In genomic region chrX:47523713-47524166, GRCh38 we compare ENCODE assay signal across 8 cellular contexts. TPM values are rescaled to one million over a fixed set of nuclear protein-coding genes. Genes with fewer than 3 reads are reported as not detected.
A peak's percentile ranks its signal among the peaks of the same experiment; 100 is the strongest.
DNase-seq lines count a peak whose midpoint lies in the region; ATAC-seq and TF ChIP-seq lines count a peak whose summit lies in the region.

No MANE protein-coding gene starts in this region.

- H3K9me3 ChIP-seq in SJSA1 (replicated peaks) (no peaks in the 10 kb centered on the region), gastroesophageal sphincter (no peaks in the 10 kb centered on the region)

- H3K27me3 ChIP-seq in SJSA1 (replicated peaks) = no peaks in the 10 kb centered on the region
- H3K27me3 ChIP-seq in gastroesophageal sphincter = no peaks in the 10 kb centered on the region

- WGBS in gastroesophageal sphincter (ENCODE audit: low coverage in 1 of 2), 2 donors = 40% methylated on average over 1 of the region's 34 CpGs; no CpG with 5 or more reads in 1 of the 2 donors

- intact Hi-C loops in sciatic nerve (cut with DNase I) = loop anchor here (10.0 kb wide), 2 partner anchors 149 to 329 kb away; partner anchors contain the start of genes UBA1 and ZNF157

- peak in 1 of 4 experiments; percentile 4 for TF ChIP-seq CTCF in gastroesophageal sphincter (IDR thresholded peaks at IDR 0.05)

- TF ChIP-seq POLR2A in gastroesophageal sphincter (IDR thresholded peaks at IDR 0.05) (no peak), GM18505 (IDR thresholded peaks at IDR 0.05; ENCODE audit: borderline replicate concordance, extremely low read depth, insufficient read depth, insufficient read length) (no peak)

- DNase-seq in SJSA1 (ENCODE audit: low read depth in 1 of 2, low spot score in 2 of 2) = no peak
- peak; percentile 59 for DNase-seq in sciatic nerve (ENCODE audit: low spot score)
- DNase-seq in NCI-H2107 treated with DMSO at 0.1 percent for 48 hours (lab: John Stamatoyannopoulos, UW; ENCODE audit: unreplicated experiment) = no peak
- no peak for DNase-seq in stimulated activated CD4-positive, alpha-beta T cell treated with anti-CD3 and anti-CD28 coated beads, Interleukin-4, amount 100 ng/mL, for 1 hour
- DNase-seq in NCI-H187 (lab: John Stamatoyannopoulos, UW) = no peak

- no peak for TF ChIP-seq EP300 in gastroesophageal sphincter (IDR thresholded peaks at IDR 0.05)

- H3K4me3 ChIP-seq in SJSA1 (peak overlapping the region; percentile 38), gastroesophageal sphincter (peak overlapping the region; percentile 46 to 57)

- ATAC-seq in GM21723 (IDR thresholded peaks at IDR 0.05; ENCODE audit: unreplicated experiment) (peak; percentile 13), gastroesophageal sphincter (peak; percentile 34), sciatic nerve (peak; percentile 62), GM18505 (IDR thresholded peaks at IDR 0.05; ENCODE audit: unreplicated experiment) (no peak)

- H3K4me1 ChIP-seq in SJSA1 (replicated peaks) (0 out of 2 replicates have a peak, but pooled peaks cover 3% of the 10 kb centered on the region), gastroesophageal sphincter (peaks cover 0 to 6% (median 0%) of the 10 kb centered on the region in 3 donors)

- H3K27ac ChIP-seq in SJSA1 = no peak overlapping the region
- peak overlapping the region in 1 of 4 donors; percentile 56 for H3K27ac ChIP-seq in gastroesophageal sphincter

- H3K36me3 ChIP-seq in SJSA1 = no peaks in the 10 kb centered on the region
- no peaks in the 10 kb centered on the region for H3K36me3 ChIP-seq in gastroesophageal sphincter

RNA-seq across cellular contexts. Expression of gene ARAF, which starts 37.3 kb away (rescaled TPM):
- total RNA-seq in SJSA1 (2014; rRNA removed; shearing (Covaris generic)) = 29.8 and 30.1 TPM in 2 replicates
- 10 to 100 TPM; 27.5 to 46.8 (median 38.5) TPM for total RNA-seq in gastroesophageal sphincter
- total RNA-seq in sciatic nerve = 60.5 TPM

RNA-seq across cellular contexts. Expression of gene ZNF41, which starts 40.7 kb away (rescaled TPM):
- total RNA-seq in SJSA1 (2014; rRNA removed; shearing (Covaris generic)) = 3.1 and 6.5 TPM in 2 replicates
- total RNA-seq in gastroesophageal sphincter (1 to 10 TPM; 8.8 to 10.0 (median 9.4) TPM), sciatic nerve (11.6 TPM)

RNA-seq across cellular contexts. Expression of gene TIMP1, which starts 58.5 kb away (rescaled TPM):
- 245 and 330 TPM in 2 replicates for total RNA-seq in SJSA1 (2014; rRNA removed; shearing (Covaris generic))
- total RNA-seq in gastroesophageal sphincter (100 to 1,000 TPM in 3 of 4 donors, 10 to 100 TPM in 1; 77.4 to 204 (median 156) TPM), sciatic nerve (288 TPM)
